In the genomic region with DNA sequence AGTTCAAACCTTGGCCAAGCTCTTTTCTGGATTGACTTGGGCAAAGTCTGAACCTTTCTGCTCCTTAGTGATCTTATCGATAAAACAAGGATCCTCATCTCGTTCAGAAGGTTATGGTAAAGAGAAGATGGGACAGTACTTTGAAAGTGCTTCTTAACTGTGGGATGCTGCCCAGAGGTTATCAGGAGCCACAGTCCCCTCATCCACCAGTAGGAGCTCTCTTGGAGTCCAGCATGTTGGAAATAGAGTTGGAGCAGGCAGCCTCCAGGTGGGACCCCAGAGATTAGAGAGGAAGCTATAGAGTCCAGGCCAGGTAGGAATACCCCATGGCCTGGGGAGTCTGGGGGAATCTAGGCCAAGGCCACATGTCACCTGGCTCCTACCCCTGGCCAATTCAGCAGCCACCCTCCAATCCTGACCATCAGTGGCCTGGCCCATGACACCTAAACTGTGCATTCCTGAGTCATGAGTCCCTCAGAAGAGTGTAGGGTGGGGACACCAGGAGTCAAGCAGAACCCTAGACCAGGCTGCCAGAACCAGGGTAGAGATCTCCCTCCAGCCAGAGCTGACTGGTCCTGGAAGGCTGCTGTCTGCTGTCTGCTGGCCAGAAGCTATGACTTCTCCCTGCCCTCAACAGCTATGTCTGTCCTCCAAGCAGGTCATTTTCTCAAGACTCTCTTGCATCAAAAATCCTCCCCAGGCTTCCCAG, we compare ENCODE assay signal across 1 cellular context.
TF ChIP-seq lines count a peak whose summit lies in the region.

No MANE protein-coding gene starts in this region.

TF ChIP-seq in HepG2, 621 proteins besides CTCF, POLR2A, EP300 and RAD21:
- TF ChIP-seq ZNF24 (IDR thresholded peaks at IDR 0.05) (no peak), ZFP36L1 (CRISPR knock-in tag; IDR thresholded peaks at IDR 0.05) (no peak), ONECUT2 (CRISPR knock-in tag; IDR thresholded peaks at IDR 0.05) (no peak), RFX5 (IDR thresholded peaks at IDR 0.05; ENCODE audit: low read depth, low read length) (no peak), TFE3 (CRISPR knock-in tag; IDR thresholded peaks at IDR 0.05) (no peak), ZNF768 (CRISPR knock-in tag; IDR thresholded peaks at IDR 0.05) (no peak), ZSCAN22 (CRISPR knock-in tag; IDR thresholded peaks at IDR 0.05) (no peak), ZNF550 (CRISPR knock-in tag; IDR thresholded peaks at IDR 0.05; ENCODE audit: borderline replicate concordance) (no peak), KLF11 (CRISPR knock-in tag; IDR thresholded peaks at IDR 0.05) (no peak)
- TF ChIP-seq, protein P1, sequence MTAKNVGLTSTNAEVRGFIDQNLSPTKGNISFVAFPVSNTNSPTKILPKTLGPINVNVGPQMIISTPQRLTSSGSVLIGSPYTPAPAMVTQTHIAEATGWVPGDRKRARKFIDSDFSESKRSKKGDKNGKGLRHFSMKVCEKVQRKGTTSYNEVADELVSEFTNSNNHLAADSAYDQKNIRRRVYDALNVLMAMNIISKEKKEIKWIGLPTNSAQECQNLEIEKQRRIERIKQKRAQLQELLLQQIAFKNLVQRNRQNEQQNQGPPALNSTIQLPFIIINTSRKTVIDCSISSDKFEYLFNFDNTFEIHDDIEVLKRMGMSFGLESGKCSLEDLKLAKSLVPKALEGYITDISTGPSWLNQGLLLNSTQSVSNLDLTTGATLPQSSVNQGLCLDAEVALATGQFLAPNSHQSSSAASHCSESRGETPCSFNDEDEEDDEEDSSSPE (CRISPR knock-in tag; IDR thresholded peaks at IDR 0.05), result no peak
- TF ChIP-seq, protein P2, sequence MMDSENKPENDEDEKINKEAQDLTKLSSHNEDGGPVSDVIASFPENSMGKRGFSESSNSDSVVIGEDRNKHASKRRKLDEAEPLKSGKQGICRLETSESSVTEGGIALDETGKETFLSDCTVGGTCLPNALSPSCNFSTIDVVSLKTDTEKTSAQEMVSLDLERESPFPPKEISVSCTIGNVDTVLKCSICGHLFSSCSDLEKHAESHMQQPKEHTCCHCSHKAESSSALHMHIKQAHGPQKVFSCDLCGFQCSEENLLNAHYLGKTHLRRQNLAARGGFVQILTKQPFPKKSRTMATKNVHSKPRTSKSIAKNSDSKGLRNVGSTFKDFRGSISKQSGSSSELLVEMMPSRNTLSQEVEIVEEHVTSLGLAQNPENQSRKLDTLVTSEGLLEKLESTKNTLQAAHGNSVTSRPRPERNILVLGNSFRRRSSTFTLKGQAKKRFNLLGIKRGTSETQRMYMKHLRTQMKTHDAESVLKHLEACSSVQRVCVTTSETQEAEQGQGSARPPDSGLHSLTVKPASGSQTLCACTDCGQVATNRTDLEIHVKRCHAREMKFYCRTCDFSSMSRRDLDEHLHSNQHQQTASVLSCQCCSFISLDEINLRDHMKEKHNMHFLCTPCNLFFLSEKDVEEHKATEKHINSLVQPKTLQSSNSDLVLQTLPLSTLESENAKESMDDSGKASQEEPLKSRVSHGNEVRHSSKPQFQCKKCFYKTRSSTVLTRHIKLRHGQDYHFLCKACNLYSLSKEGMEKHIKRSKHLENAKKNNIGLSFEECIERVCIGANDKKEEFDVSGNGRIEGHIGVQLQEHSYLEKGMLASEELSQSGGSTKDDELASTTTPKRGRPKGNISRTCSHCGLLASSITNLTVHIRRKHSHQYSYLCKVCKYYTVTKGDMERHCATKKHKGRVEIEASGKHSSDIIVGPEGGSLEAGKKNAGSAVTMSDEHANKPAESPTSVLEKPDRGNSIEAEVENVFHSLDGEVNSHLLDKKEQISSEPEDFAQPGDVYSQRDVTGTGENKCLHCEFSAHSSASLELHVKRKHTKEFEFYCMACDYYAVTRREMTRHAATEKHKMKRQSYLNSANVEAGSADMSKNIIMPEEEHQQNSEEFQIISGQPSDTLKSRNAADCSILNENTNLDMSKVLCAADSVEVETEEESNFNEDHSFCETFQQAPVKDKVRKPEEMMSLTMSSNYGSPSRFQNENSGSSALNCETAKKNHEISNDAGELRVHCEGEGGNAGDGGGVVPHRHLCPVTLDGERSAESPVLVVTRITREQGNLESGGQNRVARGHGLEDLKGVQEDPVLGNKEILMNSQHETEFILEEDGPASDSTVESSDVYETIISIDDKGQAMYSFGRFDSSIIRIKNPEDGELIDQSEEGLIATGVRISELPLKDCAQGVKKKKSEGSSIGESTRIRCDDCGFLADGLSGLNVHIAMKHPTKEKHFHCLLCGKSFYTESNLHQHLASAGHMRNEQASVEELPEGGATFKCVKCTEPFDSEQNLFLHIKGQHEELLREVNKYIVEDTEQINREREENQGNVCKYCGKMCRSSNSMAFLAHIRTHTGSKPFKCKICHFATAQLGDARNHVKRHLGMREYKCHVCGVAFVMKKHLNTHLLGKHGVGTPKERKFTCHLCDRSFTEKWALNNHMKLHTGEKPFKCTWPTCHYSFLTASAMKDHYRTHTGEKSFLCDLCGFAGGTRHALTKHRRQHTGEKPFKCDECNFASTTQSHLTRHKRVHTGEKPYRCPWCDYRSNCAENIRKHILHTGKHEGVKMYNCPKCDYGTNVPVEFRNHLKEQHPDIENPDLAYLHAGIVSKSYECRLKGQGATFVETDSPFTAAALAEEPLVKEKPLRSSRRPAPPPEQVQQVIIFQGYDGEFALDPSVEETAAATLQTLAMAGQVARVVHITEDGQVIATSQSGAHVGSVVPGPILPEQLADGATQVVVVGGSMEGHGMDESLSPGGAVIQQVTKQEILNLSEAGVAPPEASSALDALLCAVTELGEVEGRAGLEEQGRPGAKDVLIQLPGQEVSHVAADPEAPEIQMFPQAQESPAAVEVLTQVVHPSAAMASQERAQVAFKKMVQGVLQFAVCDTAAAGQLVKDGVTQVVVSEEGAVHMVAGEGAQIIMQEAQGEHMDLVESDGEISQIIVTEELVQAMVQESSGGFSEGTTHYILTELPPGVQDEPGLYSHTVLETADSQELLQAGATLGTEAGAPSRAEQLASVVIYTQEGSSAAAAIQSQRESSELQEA (CRISPR knock-in tag; IDR thresholded peaks at IDR 0.05; ENCODE audit: not compliant biosample characterization), result no peak
- TF ChIP-seq, protein P3, sequence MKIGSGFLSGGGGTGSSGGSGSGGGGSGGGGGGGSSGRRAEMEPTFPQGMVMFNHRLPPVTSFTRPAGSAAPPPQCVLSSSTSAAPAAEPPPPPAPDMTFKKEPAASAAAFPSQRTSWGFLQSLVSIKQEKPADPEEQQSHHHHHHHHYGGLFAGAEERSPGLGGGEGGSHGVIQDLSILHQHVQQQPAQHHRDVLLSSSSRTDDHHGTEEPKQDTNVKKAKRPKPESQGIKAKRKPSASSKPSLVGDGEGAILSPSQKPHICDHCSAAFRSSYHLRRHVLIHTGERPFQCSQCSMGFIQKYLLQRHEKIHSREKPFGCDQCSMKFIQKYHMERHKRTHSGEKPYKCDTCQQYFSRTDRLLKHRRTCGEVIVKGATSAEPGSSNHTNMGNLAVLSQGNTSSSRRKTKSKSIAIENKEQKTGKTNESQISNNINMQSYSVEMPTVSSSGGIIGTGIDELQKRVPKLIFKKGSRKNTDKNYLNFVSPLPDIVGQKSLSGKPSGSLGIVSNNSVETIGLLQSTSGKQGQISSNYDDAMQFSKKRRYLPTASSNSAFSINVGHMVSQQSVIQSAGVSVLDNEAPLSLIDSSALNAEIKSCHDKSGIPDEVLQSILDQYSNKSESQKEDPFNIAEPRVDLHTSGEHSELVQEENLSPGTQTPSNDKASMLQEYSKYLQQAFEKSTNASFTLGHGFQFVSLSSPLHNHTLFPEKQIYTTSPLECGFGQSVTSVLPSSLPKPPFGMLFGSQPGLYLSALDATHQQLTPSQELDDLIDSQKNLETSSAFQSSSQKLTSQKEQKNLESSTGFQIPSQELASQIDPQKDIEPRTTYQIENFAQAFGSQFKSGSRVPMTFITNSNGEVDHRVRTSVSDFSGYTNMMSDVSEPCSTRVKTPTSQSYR (CRISPR knock-in tag; IDR thresholded peaks at IDR 0.05; ENCODE audit: borderline replicate concordance), result no peak
- TF ChIP-seq, protein P4, sequence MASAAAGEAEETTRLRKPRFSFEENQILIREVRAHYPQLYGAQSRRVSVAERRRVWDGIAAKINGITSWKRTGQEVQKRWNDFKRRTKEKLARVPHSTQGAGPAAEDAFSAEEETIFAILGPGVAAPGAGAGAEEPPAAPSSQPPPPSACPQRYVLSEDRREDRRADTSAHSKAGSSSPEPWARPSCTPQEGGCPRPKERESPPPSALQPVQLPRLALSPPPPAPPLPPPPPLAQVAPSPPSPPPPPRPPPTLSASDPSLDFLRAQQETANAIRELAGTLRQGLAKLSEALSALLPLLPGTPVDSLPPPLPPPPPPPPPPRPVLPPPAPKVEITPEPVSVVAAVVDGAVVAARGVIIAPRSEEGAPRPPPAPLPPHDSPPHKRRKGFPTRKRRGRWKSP (CRISPR knock-in tag; IDR thresholded peaks at IDR 0.05), result no peak
- TF ChIP-seq, protein P5, sequence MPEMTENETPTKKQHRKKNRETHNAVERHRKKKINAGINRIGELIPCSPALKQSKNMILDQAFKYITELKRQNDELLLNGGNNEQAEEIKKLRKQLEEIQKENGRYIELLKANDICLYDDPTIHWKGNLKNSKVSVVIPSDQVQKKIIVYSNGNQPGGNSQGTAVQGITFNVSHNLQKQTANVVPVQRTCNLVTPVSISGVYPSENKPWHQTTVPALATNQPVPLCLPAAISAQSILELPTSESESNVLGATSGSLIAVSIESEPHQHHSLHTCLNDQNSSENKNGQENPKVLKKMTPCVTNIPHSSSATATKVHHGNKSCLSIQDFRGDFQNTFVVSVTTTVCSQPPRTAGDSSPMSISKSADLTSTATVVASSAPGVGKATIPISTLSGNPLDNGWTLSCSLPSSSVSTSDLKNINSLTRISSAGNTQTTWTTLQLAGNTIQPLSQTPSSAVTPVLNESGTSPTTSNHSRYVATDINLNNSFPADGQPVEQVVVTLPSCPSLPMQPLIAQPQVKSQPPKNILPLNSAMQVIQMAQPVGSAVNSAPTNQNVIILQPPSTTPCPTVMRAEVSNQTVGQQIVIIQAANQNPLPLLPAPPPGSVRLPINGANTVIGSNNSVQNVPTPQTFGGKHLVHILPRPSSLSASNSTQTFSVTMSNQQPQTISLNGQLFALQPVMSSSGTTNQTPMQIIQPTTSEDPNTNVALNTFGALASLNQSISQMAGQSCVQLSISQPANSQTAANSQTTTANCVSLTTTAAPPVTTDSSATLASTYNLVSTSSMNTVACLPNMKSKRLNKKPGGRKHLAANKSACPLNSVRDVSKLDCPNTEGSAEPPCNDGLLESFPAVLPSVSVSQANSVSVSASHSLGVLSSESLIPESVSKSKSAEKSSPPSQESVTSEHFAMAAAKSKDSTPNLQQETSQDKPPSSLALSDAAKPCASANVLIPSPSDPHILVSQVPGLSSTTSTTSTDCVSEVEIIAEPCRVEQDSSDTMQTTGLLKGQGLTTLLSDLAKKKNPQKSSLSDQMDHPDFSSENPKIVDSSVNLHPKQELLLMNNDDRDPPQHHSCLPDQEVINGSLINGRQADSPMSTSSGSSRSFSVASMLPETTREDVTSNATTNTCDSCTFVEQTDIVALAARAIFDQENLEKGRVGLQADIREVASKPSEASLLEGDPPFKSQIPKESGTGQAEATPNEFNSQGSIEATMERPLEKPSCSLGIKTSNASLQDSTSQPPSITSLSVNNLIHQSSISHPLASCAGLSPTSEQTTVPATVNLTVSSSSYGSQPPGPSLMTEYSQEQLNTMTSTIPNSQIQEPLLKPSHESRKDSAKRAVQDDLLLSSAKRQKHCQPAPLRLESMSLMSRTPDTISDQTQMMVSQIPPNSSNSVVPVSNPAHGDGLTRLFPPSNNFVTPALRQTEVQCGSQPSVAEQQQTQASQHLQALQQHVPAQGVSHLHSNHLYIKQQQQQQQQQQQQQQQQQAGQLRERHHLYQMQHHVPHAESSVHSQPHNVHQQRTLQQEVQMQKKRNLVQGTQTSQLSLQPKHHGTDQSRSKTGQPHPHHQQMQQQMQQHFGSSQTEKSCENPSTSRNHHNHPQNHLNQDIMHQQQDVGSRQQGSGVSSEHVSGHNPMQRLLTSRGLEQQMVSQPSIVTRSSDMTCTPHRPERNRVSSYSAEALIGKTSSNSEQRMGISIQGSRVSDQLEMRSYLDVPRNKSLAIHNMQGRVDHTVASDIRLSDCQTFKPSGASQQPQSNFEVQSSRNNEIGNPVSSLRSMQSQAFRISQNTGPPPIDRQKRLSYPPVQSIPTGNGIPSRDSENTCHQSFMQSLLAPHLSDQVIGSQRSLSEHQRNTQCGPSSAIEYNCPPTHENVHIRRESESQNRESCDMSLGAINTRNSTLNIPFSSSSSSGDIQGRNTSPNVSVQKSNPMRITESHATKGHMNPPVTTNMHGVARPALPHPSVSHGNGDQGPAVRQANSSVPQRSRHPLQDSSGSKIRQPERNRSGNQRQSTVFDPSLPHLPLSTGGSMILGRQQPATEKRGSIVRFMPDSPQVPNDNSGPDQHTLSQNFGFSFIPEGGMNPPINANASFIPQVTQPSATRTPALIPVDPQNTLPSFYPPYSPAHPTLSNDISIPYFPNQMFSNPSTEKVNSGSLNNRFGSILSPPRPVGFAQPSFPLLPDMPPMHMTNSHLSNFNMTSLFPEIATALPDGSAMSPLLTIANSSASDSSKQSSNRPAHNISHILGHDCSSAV (CRISPR knock-in tag; IDR thresholded peaks at IDR 0.05; ENCODE audit: borderline replicate concordance), result no peak
- TF ChIP-seq, protein P6, sequence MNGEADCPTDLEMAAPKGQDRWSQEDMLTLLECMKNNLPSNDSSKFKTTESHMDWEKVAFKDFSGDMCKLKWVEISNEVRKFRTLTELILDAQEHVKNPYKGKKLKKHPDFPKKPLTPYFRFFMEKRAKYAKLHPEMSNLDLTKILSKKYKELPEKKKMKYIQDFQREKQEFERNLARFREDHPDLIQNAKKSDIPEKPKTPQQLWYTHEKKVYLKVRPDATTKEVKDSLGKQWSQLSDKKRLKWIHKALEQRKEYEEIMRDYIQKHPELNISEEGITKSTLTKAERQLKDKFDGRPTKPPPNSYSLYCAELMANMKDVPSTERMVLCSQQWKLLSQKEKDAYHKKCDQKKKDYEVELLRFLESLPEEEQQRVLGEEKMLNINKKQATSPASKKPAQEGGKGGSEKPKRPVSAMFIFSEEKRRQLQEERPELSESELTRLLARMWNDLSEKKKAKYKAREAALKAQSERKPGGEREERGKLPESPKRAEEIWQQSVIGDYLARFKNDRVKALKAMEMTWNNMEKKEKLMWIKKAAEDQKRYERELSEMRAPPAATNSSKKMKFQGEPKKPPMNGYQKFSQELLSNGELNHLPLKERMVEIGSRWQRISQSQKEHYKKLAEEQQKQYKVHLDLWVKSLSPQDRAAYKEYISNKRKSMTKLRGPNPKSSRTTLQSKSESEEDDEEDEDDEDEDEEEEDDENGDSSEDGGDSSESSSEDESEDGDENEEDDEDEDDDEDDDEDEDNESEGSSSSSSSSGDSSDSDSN (CRISPR knock-in tag; IDR thresholded peaks at IDR 0.05), result no peak
TF ChIP-seq in HepG2: peak in this region for 0.
